ENCODE assay signal across 8 cellular contexts in genomic region chr7:150898475-150899011, GRCh38. TPM values are rescaled to one million over a fixed set of nuclear protein-coding genes. Genes with fewer than 3 reads are reported as not detected.
DNase-seq lines count a peak whose midpoint lies in the region; ATAC-seq and TF ChIP-seq lines count a peak whose summit lies in the region.

No MANE protein-coding gene starts in this region.

- TF ChIP-seq CTCF in parathyroid adenoma (IDR thresholded peaks at IDR 0.05): peak; percentile 97
- TF ChIP-seq CTCF in type B pancreatic cell (conservative IDR thresholded peaks at IDR 0.05): peak; percentile 98

- H3K9ac ChIP-seq in Karpas-422 (ENCODE audit: low read length) (no peak overlapping the region), parathyroid adenoma (no peak overlapping the region)

- H3K4me1 Mint-ChIP-seq in type B pancreatic cell (ENCODE audit: unreplicated experiment): peaks cover 26% of the 10 kb centered on the region

- H3K9me2 ChIP-seq in Karpas-422 (replicated peaks; ENCODE audit: insufficient read depth, low read length): no peaks in the 10 kb centered on the region

- peak; percentile 69 for DNase-seq in CD1c-positive myeloid dendritic cell (ENCODE audit: extremely low spot score)
- DNase-seq in Karpas-422: peak; percentile 81
- DNase-seq in SJSA1 (ENCODE audit: low read depth in 1 of 2, low spot score in 2 of 2): peak; percentile 31 to 77
- DNase-seq in activated naive CD4-positive, alpha-beta T cell (lab: John Stamatoyannopoulos, UW): peak; percentile 59 to 77 (median 74)
- peak; percentile 51 for DNase-seq in globus pallidus (ENCODE audit: low spot score)
- DNase-seq in type B pancreatic cell (ENCODE audit: extremely low spot score, unreplicated experiment): peak; percentile 86

- no peak overlapping the region; the same call in 1 of the 2 replicates for H3K4me3 ChIP-seq in Karpas-422 (ENCODE audit: low read length)
- H3K4me3 ChIP-seq in SJSA1: no peak overlapping the region
- no peak overlapping the region for H3K4me3 ChIP-seq in parathyroid adenoma (ENCODE audit: low read depth, low read length)

- H3K27me3 ChIP-seq in Karpas-422 (ENCODE audit: low read length) (no peaks in the 10 kb centered on the region), SJSA1 (replicated peaks) (peaks cover 10% of the 10 kb centered on the region), parathyroid adenoma (ENCODE audit: control insufficient read depth, insufficient read depth, low read length) (no peaks in the 10 kb centered on the region)

- H3K4me1 ChIP-seq in Karpas-422 (ENCODE audit: low read length) (peaks cover 17% of the 10 kb centered on the region), SJSA1 (replicated peaks) (no peaks in the 10 kb centered on the region; the same call in 1 of the 2 replicates), parathyroid adenoma (no peaks in the 10 kb centered on the region)

- 0 out of 2 replicates have a peak, but pooled peaks cover 4% of the 10 kb centered on the region for H4K20me1 ChIP-seq in Karpas-422 (ENCODE audit: insufficient read depth, low read depth, low read length)

- H3K36me3 ChIP-seq in Karpas-422 (ENCODE audit: insufficient read depth, low read length) (no peaks in the 10 kb centered on the region), SJSA1 (no peaks in the 10 kb centered on the region), parathyroid adenoma (ENCODE audit: control insufficient read depth, insufficient read depth, low read length) (no peaks in the 10 kb centered on the region)

- H3K27me3 Mint-ChIP-seq in type B pancreatic cell: peaks cover 45% of the 10 kb centered on the region

- H3K9me3 ChIP-seq in Karpas-422 (ENCODE audit: low read length) (no peaks in the 10 kb centered on the region), SJSA1 (replicated peaks) (peaks cover 5% of the 10 kb centered on the region), parathyroid adenoma (ENCODE audit: control insufficient read depth, low read length) (no peaks in the 10 kb centered on the region)

- H3K4me2 ChIP-seq in Karpas-422 (ENCODE audit: low read depth, low read length, poor library complexity, severe bottlenecking) (peak overlapping the region; percentile 54), parathyroid adenoma (ENCODE audit: low read length) (no peak overlapping the region)

- peak; percentile 63 for ATAC-seq in GM19351 (IDR thresholded peaks at IDR 0.05; ENCODE audit: unreplicated experiment)

- H3K27ac ChIP-seq in Karpas-422 (ENCODE audit: low read length): no peak overlapping the region
- H3K27ac ChIP-seq in SJSA1: no peak overlapping the region
- no peak overlapping the region for H3K27ac ChIP-seq in parathyroid adenoma

- H3K36me3 Mint-ChIP-seq in type B pancreatic cell: peaks cover 4% of the 10 kb centered on the region

- H2AFZ ChIP-seq in Karpas-422 (ENCODE audit: low read length) (no peak overlapping the region), parathyroid adenoma (peak overlapping the region; percentile 59)

- peak overlapping the region; percentile 58 for H3K27ac Mint-ChIP-seq in type B pancreatic cell

- peaks cover 5% of the 10 kb centered on the region for H3K9me3 Mint-ChIP-seq in type B pancreatic cell

- no peaks in the 10 kb centered on the region for H3K79me2 ChIP-seq in Karpas-422 (ENCODE audit: low read length)
- no peaks in the 10 kb centered on the region for H3K79me2 ChIP-seq in parathyroid adenoma

- H3K4me3 Mint-ChIP-seq in type B pancreatic cell: no peak overlapping the region

RNA-seq across cellular contexts. Expression of gene AOC1, which starts 46.2 kb away (rescaled TPM):
- not detected in 2 replicates for total RNA-seq in Karpas-422 (2014; rRNA removed; shearing (Covaris generic); ENCODE audit: low replicate concordance)
- total RNA-seq in SJSA1 (2014; rRNA removed; shearing (Covaris generic)): not detected in 2 replicates
- total RNA-seq in type B pancreatic cell (ENCODE audit: low replicate concordance): 21.4 and 26.2 TPM in 2 replicates

Comparison
In these comparisons a context has a peak if more than half of its experiments do, and no peak if none do; other contexts are left out.
1. RNA of gene AOC1, which starts 46.2 kb away (total RNA-seq): 21.4 to 26.2 TPM in type B pancreatic cell; not detected in Karpas-422 and not detected in SJSA1; every median in the first group is over 10 times any median in the second.
2. Peak in every context shown above with its lines, with median percentiles within 50 percentile points of each other: DNase-seq.